In genomic region chr6:139823099-139823807, GRCh38 we compare ENCODE assay signal across 21 cellular contexts.
"Had no signal": no experiment of that assay in that cellular context is flagged by ENCODE, and none has a peak within 500 bp of the region (broad histone marks: within the 10 kb centered on the region; RNA-seq: fewer than 3 reads in every experiment).

No MANE protein-coding gene starts in this region.

- H3K4me1 ChIP-seq: testis, tibial nerve, upper lobe of right lung, vagina had no signal

- DNase-seq: cortex of kidney; dorsolateral prefrontal cortex; effector CD8-positive, alpha-beta T cell; foreskin melanocyte; heart left ventricle; hypothalamus; kidney glomerular epithelial cell; mesendoderm; naive thymus-derived CD4-positive, alpha-beta T cell; sigmoid colon; stimulated activated CD4-positive, alpha-beta T cell treated with anti-CD3 and anti-CD28 coated beads, Interleukin-2, amount 100 ng/mL, for 24 hours; stimulated activated CD4-positive, alpha-beta T cell treated with anti-CD3 and anti-CD28 coated beads, Interleukin-4, amount 100 ng/mL, for 4 hours; stimulated activated naive B cell treated with anti-CD40 and anti-IgM and Interleukin-4, amounts not matched to agents 10 μg/mL and 1 μg/mL and 100 μg/mL, for 72 hours; stimulated activated naive CD8-positive, alpha-beta T cell treated with anti-CD3 and anti-CD28 coated beads, Interleukin-15, amount 100 ng/mL, for 72 hours; testis; upper lobe of right lung had no signal

- H3K27ac Mint-ChIP-seq: naive thymus-derived CD4-positive, alpha-beta T cell; stimulated activated naive B cell treated with anti-CD40 and anti-IgM and Interleukin-4, amounts not matched to agents 10 μg/mL and 1 μg/mL and 100 μg/mL, for 72 hours; stimulated activated naive CD8-positive, alpha-beta T cell treated with anti-CD3 and anti-CD28 coated beads, Interleukin-15, amount 100 ng/mL, for 72 hours had no signal

- H3K27ac ChIP-seq: dorsolateral prefrontal cortex, heart left ventricle, right atrium auricular region, sigmoid colon, skin epidermis, tibial nerve, upper lobe of right lung, vagina had no signal

- H3K36me3 Mint-ChIP-seq: naive thymus-derived CD4-positive, alpha-beta T cell; stimulated activated naive B cell treated with anti-CD40 and anti-IgM and Interleukin-4, amounts not matched to agents 10 μg/mL and 1 μg/mL and 100 μg/mL, for 72 hours had no signal

- H3K4me3 ChIP-seq: dorsolateral prefrontal cortex, heart left ventricle, right atrium auricular region, sigmoid colon, skin epidermis, testis, tibial nerve, upper lobe of right lung, vagina had no signal

- H3K9me3 ChIP-seq: heart left ventricle, right atrium auricular region, sigmoid colon, testis, tibial nerve, upper lobe of right lung, vagina had no signal

- H3K4me3 Mint-ChIP-seq: naive thymus-derived CD4-positive, alpha-beta T cell; stimulated activated naive B cell treated with anti-CD40 and anti-IgM and Interleukin-4, amounts not matched to agents 10 μg/mL and 1 μg/mL and 100 μg/mL, for 72 hours; stimulated activated naive CD8-positive, alpha-beta T cell treated with anti-CD3 and anti-CD28 coated beads, Interleukin-15, amount 100 ng/mL, for 72 hours had no signal

- H3K27me3 ChIP-seq: heart left ventricle, right atrium auricular region, sigmoid colon, testis, tibial nerve, upper lobe of right lung, vagina had no signal

- FAIRE-seq: islet of Langerhans had no signal

- H3K36me3 ChIP-seq: heart left ventricle, right atrium auricular region, sigmoid colon, tibial nerve, upper lobe of right lung, vagina had no signal

- H3K4me1 Mint-ChIP-seq: naive thymus-derived CD4-positive, alpha-beta T cell; stimulated activated naive B cell treated with anti-CD40 and anti-IgM and Interleukin-4, amounts not matched to agents 10 μg/mL and 1 μg/mL and 100 μg/mL, for 72 hours; stimulated activated naive CD8-positive, alpha-beta T cell treated with anti-CD3 and anti-CD28 coated beads, Interleukin-15, amount 100 ng/mL, for 72 hours had no signal

- H3K9me3 Mint-ChIP-seq: naive thymus-derived CD4-positive, alpha-beta T cell; stimulated activated naive B cell treated with anti-CD40 and anti-IgM and Interleukin-4, amounts not matched to agents 10 μg/mL and 1 μg/mL and 100 μg/mL, for 72 hours; stimulated activated naive CD8-positive, alpha-beta T cell treated with anti-CD3 and anti-CD28 coated beads, Interleukin-15, amount 100 ng/mL, for 72 hours had no signal

- ATAC-seq: heart left ventricle; naive thymus-derived CD4-positive, alpha-beta T cell; stimulated activated naive B cell treated with anti-CD40 and anti-IgM and Interleukin-4, amounts not matched to agents 10 μg/mL and 1 μg/mL and 100 μg/mL, for 72 hours; stimulated activated naive CD8-positive, alpha-beta T cell treated with anti-CD3 and anti-CD28 coated beads, Interleukin-15, amount 100 ng/mL, for 72 hours; upper lobe of right lung had no signal
